7 cellular contexts compared by ENCODE assay signal in genomic region chr3:65532749-65533148, GRCh38.
"Had no signal": no experiment of that assay in that cellular context is flagged by ENCODE, and none has a peak within 500 bp of the region (broad histone marks: within the 10 kb centered on the region; RNA-seq: fewer than 3 reads in every experiment).

No MANE protein-coding gene starts in this region.

- DNase-seq: GDM1, GF-D8 had no signal

- FAIRE-seq: G401.6, GM12878, GM12891, GM18507, GM19239 had no signal

- ATAC-seq: GM12878 had no signal

- H3K4me3 ChIP-seq: GM12878 had no signal
